Comparison of ENCODE assay signal across 8 cellular contexts in genomic region chr2:84919885-84920580, GRCh38. TPM values are rescaled to one million over a fixed set of nuclear protein-coding genes. Genes with fewer than 3 reads are reported as not detected.
DNase-seq lines count a peak whose midpoint lies in the region; ATAC-seq, FAIRE-seq and TF ChIP-seq lines count a peak whose summit lies in the region.

No MANE protein-coding gene starts in this region.

- H3K36me3 Mint-ChIP-seq in activated T-helper 2 cell treated with anti-CD3 and anti-CD28 coated beads, Interferon-gamma antibody, Interleukin-2, Interleukin-4, amounts not matched to agents 10 μg/mL and 5 μg/mL and 100 μg/mL, durations not matched to agents 14 hours and 24 hours and 36 hours (ENCODE audit: low read depth): peaks cover 2% of the 10 kb centered on the region

- intact Hi-C loops in activated T-helper 2 cell treated with anti-CD3 and anti-CD28 coated beads, Interferon-gamma antibody, Interleukin-2, Interleukin-4, amounts not matched to agents 10 μg/mL and 5 μg/mL and 100 μg/mL, durations not matched to agents 14 hours and 24 hours and 36 hours (cut with micrococcal nuclease): loop anchor here (1.0 kb wide), 1 partner anchor 11 kb away; no protein-coding TSS in a partner anchor
- intact Hi-C loops in Right ventricle myocardium superior (cut with DNase I): loop anchor here (10.0 kb wide), 1 partner anchor 385 kb away; no protein-coding TSS in a partner anchor

- DNase-seq in GM12891 (ENCODE audit: insufficient read length, low spot score): no peak
- DNase-seq in HuH-7.5 (ENCODE audit: low spot score): peak; percentile 63
- no peak for DNase-seq in activated T-helper 2 cell treated with anti-CD3 and anti-CD28 coated beads, Interferon-gamma antibody, Interleukin-2, Interleukin-4, amounts not matched to agents 10 μg/mL and 5 μg/mL and 100 μg/mL, durations not matched to agents 14 hours and 24 hours and 36 hours (ENCODE audit: low spot score)
- no peak for DNase-seq in Right ventricle myocardium superior
- DNase-seq in central memory CD4-positive, alpha-beta T cell: no peak
- DNase-seq in globus pallidus (ENCODE audit: low spot score): no peak

- no peak for TF ChIP-seq POLR2A in GM12891 (IDR thresholded peaks at IDR 0.05; ENCODE audit: low read depth, low read length)

- peak overlapping the region; percentile 48 for H3K4me3 Mint-ChIP-seq in activated T-helper 2 cell treated with anti-CD3 and anti-CD28 coated beads, Interferon-gamma antibody, Interleukin-2, Interleukin-4, amounts not matched to agents 10 μg/mL and 5 μg/mL and 100 μg/mL, durations not matched to agents 14 hours and 24 hours and 36 hours (ENCODE audit: low read depth)

- H3K4me3 ChIP-seq in skeletal muscle satellite cell (ENCODE audit: low read length): peak overlapping the region; percentile 53

- peaks cover 28% of the 10 kb centered on the region for H3K4me1 ChIP-seq in skeletal muscle satellite cell (ENCODE audit: control insufficient read depth, insufficient read depth, low read length)

- peak overlapping the region; percentile 93 for H3K27ac Mint-ChIP-seq in activated T-helper 2 cell treated with anti-CD3 and anti-CD28 coated beads, Interferon-gamma antibody, Interleukin-2, Interleukin-4, amounts not matched to agents 10 μg/mL and 5 μg/mL and 100 μg/mL, durations not matched to agents 14 hours and 24 hours and 36 hours

- no peaks in the 10 kb centered on the region for H3K36me3 ChIP-seq in skeletal muscle satellite cell (ENCODE audit: insufficient read depth, low read length)

- peak overlapping the region; percentile 86 for H3K9ac ChIP-seq in skeletal muscle satellite cell (ENCODE audit: low read depth, low read length)

- ATAC-seq in GM21717 (IDR thresholded peaks at IDR 0.05; ENCODE audit: unreplicated experiment) (peak; percentile 56), Right ventricle myocardium superior (ENCODE audit: poor library complexity) (peak; percentile 88)

- H3K4me2 ChIP-seq in skeletal muscle satellite cell (ENCODE audit: low read length): peak overlapping the region; percentile 78

- FAIRE-seq in GM12891 (lab: Jason Lieb, UNC): peak; percentile 80

- H3K9me3 ChIP-seq in skeletal muscle satellite cell (replicated peaks; ENCODE audit: low read length): no peaks in the 10 kb centered on the region

- H3K27me3 ChIP-seq in skeletal muscle satellite cell (ENCODE audit: control insufficient read depth, insufficient read depth, low read length): no peaks in the 10 kb centered on the region

- H3K4me1 Mint-ChIP-seq in activated T-helper 2 cell treated with anti-CD3 and anti-CD28 coated beads, Interferon-gamma antibody, Interleukin-2, Interleukin-4, amounts not matched to agents 10 μg/mL and 5 μg/mL and 100 μg/mL, durations not matched to agents 14 hours and 24 hours and 36 hours (ENCODE audit: low read depth): peaks cover 42% of the 10 kb centered on the region

- no peaks in the 10 kb centered on the region for H3K9me3 Mint-ChIP-seq in activated T-helper 2 cell treated with anti-CD3 and anti-CD28 coated beads, Interferon-gamma antibody, Interleukin-2, Interleukin-4, amounts not matched to agents 10 μg/mL and 5 μg/mL and 100 μg/mL, durations not matched to agents 14 hours and 24 hours and 36 hours

- no peaks in the 10 kb centered on the region for H3K27me3 Mint-ChIP-seq in activated T-helper 2 cell treated with anti-CD3 and anti-CD28 coated beads, Interferon-gamma antibody, Interleukin-2, Interleukin-4, amounts not matched to agents 10 μg/mL and 5 μg/mL and 100 μg/mL, durations not matched to agents 14 hours and 24 hours and 36 hours (ENCODE audit: low read depth)

TF ChIP-seq in GM12891, 5 proteins besides CTCF, POLR2A, EP300 and RAD21:
- no peak for TF ChIP-seq SPI1 (IDR thresholded peaks at IDR 0.05; ENCODE audit: low read depth, low read length)
- TF ChIP-seq TAF1 (IDR thresholded peaks at IDR 0.05; ENCODE audit: low read depth, low read length): no peak
- TF ChIP-seq POU2F2 (IDR thresholded peaks at IDR 0.05; ENCODE audit: low read depth, low read length): no peak
- TF ChIP-seq PAX5 (IDR thresholded peaks at IDR 0.05; ENCODE audit: insufficient read depth, low read length, severe bottlenecking): no peak
- TF ChIP-seq POLR2AphosphoS5 (IDR thresholded peaks at IDR 0.05; ENCODE audit: low read depth, low read length): no peak

RNA-seq across cellular contexts. Expression of gene TMSB10, which starts 14.6 kb away (rescaled TPM):
- 2,002 TPM for polyA plus RNA-seq in GM12891 (2012; ENCODE audit: low read depth, missing spikeins)
- 2,676 and 2,847 TPM in 2 replicates for total RNA-seq in activated T-helper 2 cell treated with anti-CD3 and anti-CD28 coated beads, Interferon-gamma antibody, Interleukin-2, Interleukin-4, amounts not matched to agents 10 μg/mL and 5 μg/mL and 100 μg/mL, durations not matched to agents 14 hours and 24 hours and 36 hours
- 417 TPM for total RNA-seq in Right ventricle myocardium superior
- 4,947 and 6,455 TPM in 2 replicates for total RNA-seq in skeletal muscle satellite cell (2012; rRNA removed)

RNA-seq across cellular contexts. Expression of gene TRABD2A, which starts 39.1 kb away (rescaled TPM):
- polyA plus RNA-seq in GM12891 (2012; ENCODE audit: low read depth, missing spikeins): 0.09 TPM
- total RNA-seq in activated T-helper 2 cell treated with anti-CD3 and anti-CD28 coated beads, Interferon-gamma antibody, Interleukin-2, Interleukin-4, amounts not matched to agents 10 μg/mL and 5 μg/mL and 100 μg/mL, durations not matched to agents 14 hours and 24 hours and 36 hours: 67.9 and 71.2 TPM in 2 replicates
- 0.56 TPM for total RNA-seq in Right ventricle myocardium superior
- 18.8 and 22.9 TPM in 2 replicates for total RNA-seq in skeletal muscle satellite cell (2012; rRNA removed)

RNA-seq across cellular contexts. Expression of gene KCMF1, which starts 50.9 kb away (rescaled TPM):
- 35.9 TPM for polyA plus RNA-seq in GM12891 (2012; ENCODE audit: low read depth, missing spikeins)
- 82.6 and 86.3 TPM in 2 replicates for total RNA-seq in activated T-helper 2 cell treated with anti-CD3 and anti-CD28 coated beads, Interferon-gamma antibody, Interleukin-2, Interleukin-4, amounts not matched to agents 10 μg/mL and 5 μg/mL and 100 μg/mL, durations not matched to agents 14 hours and 24 hours and 36 hours
- total RNA-seq in Right ventricle myocardium superior: 83.3 TPM
- total RNA-seq in skeletal muscle satellite cell (2012; rRNA removed): 46.3 and 52.2 TPM in 2 replicates

Comparison
In these comparisons a context has a peak if more than half of its experiments do, and no peak if none do; other contexts are left out.
1. RNA of gene TRABD2A, which starts 39.1 kb away (total RNA-seq): 67.9 to 71.2 TPM in activated T-helper 2 cell treated with anti-CD3 and anti-CD28 coated beads, Interferon-gamma antibody, Interleukin-2, Interleukin-4, amounts not matched to agents 10 μg/mL and 5 μg/mL and 100 μg/mL, durations not matched to agents 14 hours and 24 hours and 36 hours; 0.56 TPM in Right ventricle myocardium superior (single experiment); every median in the first group is over 10 times any median in the second.